In the genomic region with DNA sequence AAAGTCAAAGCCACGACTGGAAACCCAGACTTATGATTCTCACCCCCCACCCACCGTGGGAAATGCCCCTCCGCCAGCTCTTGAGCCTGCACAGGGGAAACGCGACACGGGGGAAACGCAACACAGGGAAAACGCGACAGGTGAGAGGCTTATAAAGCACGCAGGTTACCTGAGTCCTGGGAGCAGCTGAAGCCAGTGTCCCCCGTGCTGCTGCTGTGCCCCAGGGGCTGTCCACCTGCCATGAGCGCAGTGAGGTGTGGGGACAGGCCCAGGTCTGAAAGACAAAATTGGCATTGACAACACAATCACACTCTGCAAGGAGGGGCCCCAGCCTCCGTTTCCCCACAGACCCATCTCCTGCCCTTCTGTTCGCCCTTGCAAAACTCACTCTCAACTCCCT, we compare ENCODE assay signal across 20 cellular contexts. TPM values are rescaled to one million over a fixed set of nuclear protein-coding genes. Genes with fewer than 3 reads are reported as not detected.
"Had no signal": no experiment of that assay in that cellular context is flagged by ENCODE, and none has a peak within 500 bp of the region (broad histone marks: within the 10 kb centered on the region; RNA-seq: fewer than 3 reads in every experiment).

No MANE protein-coding gene starts in this region.

- H3K4me1 Mint-ChIP-seq: memory B cell; natural killer cell; stimulated activated effector memory CD8-positive, alpha-beta T cell treated with anti-CD3 and anti-CD28 coated beads, Interleukin-12 subunit alpha, Interleukin-12 subunit beta, amount 100 ng/mL, for 72 hours had no signal

- H3K9me3 Mint-ChIP-seq: effector memory CD8-positive, alpha-beta T cell; memory B cell; natural killer cell; stimulated activated effector memory CD8-positive, alpha-beta T cell treated with anti-CD3 and anti-CD28 coated beads, Interleukin-12 subunit alpha, Interleukin-12 subunit beta, amount 100 ng/mL, for 72 hours had no signal

- H3K27me3 ChIP-seq: gastrocnemius medialis, right atrium auricular region, stomach, thyroid gland had no signal

- H3K9me3 ChIP-seq: gastrocnemius medialis, lower lobe of right lung, prostate gland, right atrium auricular region, stomach, thyroid gland had no signal

- DNase-seq: dermis blood vessel endothelial cell; effector memory CD8-positive, alpha-beta T cell; foreskin fibroblast; gastrocnemius medialis; head of caudate nucleus; left ventricle myocardium superior; lower lobe of right lung; natural killer cell; stimulated activated CD4-positive, alpha-beta T cell treated with anti-CD3 and anti-CD28 coated beads, Interleukin-2, amount 100 ng/mL, for 24 hours; stimulated activated CD4-positive, alpha-beta T cell treated with anti-CD3 and anti-CD28 coated beads, Interleukin-4, amount 100 ng/mL, for 24 hours; stimulated activated naive CD4-positive, alpha-beta T cell treated with Interleukin-2 at 50 U/mL for 16 hours; stomach; thyroid gland; trophoblast cell had no signal

- H3K36me3 Mint-ChIP-seq: memory B cell; natural killer cell; stimulated activated effector memory CD8-positive, alpha-beta T cell treated with anti-CD3 and anti-CD28 coated beads, Interleukin-12 subunit alpha, Interleukin-12 subunit beta, amount 100 ng/mL, for 72 hours had no signal

- H3K4me2 ChIP-seq: smooth muscle cell had no signal

- H3K4me3 Mint-ChIP-seq: effector memory CD8-positive, alpha-beta T cell; memory B cell; natural killer cell; stimulated activated effector memory CD8-positive, alpha-beta T cell treated with anti-CD3 and anti-CD28 coated beads, Interleukin-12 subunit alpha, Interleukin-12 subunit beta, amount 100 ng/mL, for 72 hours had no signal

- H3K27ac ChIP-seq: coronary artery, gastrocnemius medialis, lower lobe of right lung, prostate gland, right atrium auricular region, stomach, thyroid gland had no signal

- H3K4me3 ChIP-seq: coronary artery, gastrocnemius medialis, lower lobe of right lung, prostate gland, right atrium auricular region, smooth muscle cell, stomach, thyroid gland had no signal

- H3K27me3 Mint-ChIP-seq: memory B cell had no signal

- H3K36me3 ChIP-seq: gastrocnemius medialis, lower lobe of right lung, prostate gland, right atrium auricular region, thyroid gland had no signal

- H3K27ac Mint-ChIP-seq: memory B cell; natural killer cell; stimulated activated effector memory CD8-positive, alpha-beta T cell treated with anti-CD3 and anti-CD28 coated beads, Interleukin-12 subunit alpha, Interleukin-12 subunit beta, amount 100 ng/mL, for 72 hours had no signal

- H3K4me1 ChIP-seq: gastrocnemius medialis, prostate gland, thyroid gland had no signal

RNA-seq across cellular contexts. Expression of a gene that starts 46.3 kb away (rescaled TPM):
- total RNA-seq: natural killer cell had no signal
